Comparison of ENCODE assay signal across 16 cellular contexts in the genomic region with DNA sequence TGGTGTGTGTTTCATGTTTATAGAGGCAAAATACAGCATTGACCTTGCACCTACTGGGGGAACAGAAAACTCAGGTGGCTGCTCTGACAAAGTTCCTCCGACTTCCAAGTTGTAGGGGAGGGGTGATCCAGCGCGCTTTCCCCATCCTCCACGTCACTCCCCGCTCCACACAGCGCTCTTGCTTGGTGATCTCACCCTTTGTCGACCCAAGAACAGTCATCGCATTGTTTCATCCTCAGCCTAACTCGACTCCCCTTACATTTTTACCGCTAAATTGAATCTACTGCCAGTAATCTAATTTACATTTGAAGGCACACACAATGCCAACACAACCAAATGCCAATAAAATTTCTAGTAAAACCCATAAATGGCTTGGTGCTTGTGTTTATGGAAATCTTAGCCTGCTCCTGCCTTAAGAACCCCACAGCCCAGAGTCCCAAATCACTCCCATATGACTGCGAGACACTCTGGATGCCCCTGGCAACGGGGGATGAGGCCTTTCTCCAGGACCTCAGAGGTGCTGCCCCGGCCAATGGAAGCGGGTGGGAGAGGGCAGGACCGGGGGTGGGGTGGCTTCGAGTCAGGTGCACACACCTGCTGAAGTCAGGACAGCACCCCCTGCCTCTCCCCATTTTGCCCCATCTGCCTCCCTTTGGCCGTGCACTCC.
DNase-seq lines count a peak whose midpoint lies in the region; ATAC-seq and TF ChIP-seq lines count a peak whose summit lies in the region.
"Had no signal": no experiment of that assay in that cellular context is flagged by ENCODE, and none has a peak within 500 bp of the region (broad histone marks: within the 10 kb centered on the region; RNA-seq: fewer than 3 reads in every experiment).

No MANE protein-coding gene starts in this region.

- H3K4me3 Mint-ChIP-seq in neural crest cell (no peak overlapping the region), endothelial cell (ENCODE audit: unreplicated experiment) (no peak overlapping the region)
- H3K4me3 Mint-ChIP-seq: T-helper 17 cell had no signal

- H3K4me1 Mint-ChIP-seq in neural crest cell: peaks cover 14% of the 10 kb centered on the region
- no peaks in the 10 kb centered on the region for H3K4me1 Mint-ChIP-seq in endothelial cell (ENCODE audit: unreplicated experiment)

- H3K27me3 Mint-ChIP-seq in neural crest cell (ENCODE audit: low read depth) (no peaks in the 10 kb centered on the region), endothelial cell (ENCODE audit: unreplicated experiment) (peaks cover 5% of the 10 kb centered on the region)

- no peak for ATAC-seq in GM21367 (IDR thresholded peaks at IDR 0.05; ENCODE audit: unreplicated experiment)
- ATAC-seq: activated naive CD4-positive, alpha-beta T cell treated with anti-CD3 and anti-CD28 coated beads, Interleukin-2, amount 50 U/mL, for 72 hours; T-helper 17 cell had no signal

- H3K27ac Mint-ChIP-seq in neural crest cell (ENCODE audit: unreplicated experiment) (peak overlapping the region; percentile 97), endothelial cell (ENCODE audit: unreplicated experiment) (no peak overlapping the region)
- H3K27ac Mint-ChIP-seq: activated naive CD4-positive, alpha-beta T cell treated with anti-CD3 and anti-CD28 coated beads, Interleukin-2, amount 50 U/mL, for 72 hours; T-helper 17 cell had no signal

- H3K27ac ChIP-seq in caudate nucleus (ENCODE audit: low read depth, low read length): no peak overlapping the region
- H3K27ac ChIP-seq: parathyroid adenoma, Peyer's patch had no signal

- no peak for TF ChIP-seq CTCF in neural crest cell (conservative IDR thresholded peaks at IDR 0.05)
- TF ChIP-seq CTCF in endothelial cell (IDR thresholded peaks at IDR 0.05; ENCODE audit: unreplicated experiment): no peak

- H3K9me3 Mint-ChIP-seq in neural crest cell: no peaks in the 10 kb centered on the region
- H3K9me3 Mint-ChIP-seq in endothelial cell (ENCODE audit: unreplicated experiment): no peaks in the 10 kb centered on the region
- H3K9me3 Mint-ChIP-seq: activated naive CD4-positive, alpha-beta T cell treated with anti-CD3 and anti-CD28 coated beads, Interleukin-2, amount 50 U/mL, for 72 hours had no signal

- no peaks in the 10 kb centered on the region for H3K36me3 Mint-ChIP-seq in neural crest cell (ENCODE audit: low read depth)
- H3K36me3 Mint-ChIP-seq in endothelial cell (ENCODE audit: low read depth, unreplicated experiment): no peaks in the 10 kb centered on the region

- DNase-seq in AG08395 (ENCODE audit: low spot score) (peak; percentile 40), NCI-H1048 (lab: John Stamatoyannopoulos, UW) (peak; percentile 83), caudate nucleus (lab: John Stamatoyannopoulos, UW) (peak in 46 of 61 donors; percentile 6 to 71 (median 46)), neural crest cell (ENCODE audit: low read depth, low spot score) (peak; percentile 35), EL (no peak), endothelial cell (ENCODE audit: low spot score) (no peak)
- DNase-seq in stimulated activated CD4-positive, alpha-beta T cell treated with anti-CD3 and anti-CD28 coated beads, Interleukin-12 subunit alpha, Interleukin-12 subunit beta, amount 100 ng/mL, for 4 hours: no peak
- DNase-seq: activated CD4-positive, alpha-beta T cell treated with anti-CD3 and anti-CD28 coated beads for 1 hour; activated CD8-positive, alpha-beta memory T cell treated with anti-CD3 and anti-CD28 coated beads, Interleukin-2, amount 50 U/mL, for 4 hours; Caco-2; NCI-H2081 treated with DMSO at 0.1 percent for 48 hours; Peyer's patch; T-helper 17 cell had no signal

Comparison
In these comparisons a context has a peak if more than half of its experiments do, and no peak if none do; other contexts are left out.
1. DNase-seq: peak in AG08395 (single experiment), NCI-H1048 (single experiment), caudate nucleus (46 of 61) and neural crest cell (single experiment); none in EL (single experiment), endothelial cell (single experiment) and stimulated activated CD4-positive, alpha-beta T cell treated with anti-CD3 and anti-CD28 coated beads, Interleukin-12 subunit alpha, Interleukin-12 subunit beta, amount 100 ng/mL, for 4 hours (single experiment).